Comparison of ENCODE assay signal across 20 cellular contexts in genomic region chr6:88422831-88423230, GRCh38.
A peak's percentile ranks its signal among the peaks of the same experiment; 100 is the strongest.
DNase-seq lines count a peak whose midpoint lies in the region; ATAC-seq and TF ChIP-seq lines count a peak whose summit lies in the region.
"Had no signal": no experiment of that assay in that cellular context is flagged by ENCODE, and none has a peak within 500 bp of the region (broad histone marks: within the 10 kb centered on the region; RNA-seq: fewer than 3 reads in every experiment).

No MANE protein-coding gene starts in this region.

- H3K4me1 Mint-ChIP-seq in WTC11 = no peaks in the 10 kb centered on the region
- H3K4me1 Mint-ChIP-seq: activated naive CD4-positive, alpha-beta T cell treated with anti-CD3 and anti-CD28 coated beads, Interleukin-2, amount 10 ng/mL, durations not matched to agents 7 days and 5 days; CD4-positive, alpha-beta memory T cell; neural crest cell had no signal

- H3K27ac ChIP-seq in iPS DF 6.9 (ENCODE audit: low read length) = no peak overlapping the region
- H3K27ac ChIP-seq: colonic mucosa had no signal

- H3K36me3 ChIP-seq in MG63 (no peaks in the 10 kb centered on the region), iPS DF 6.9 (ENCODE audit: control insufficient read depth, insufficient read depth, low read length) (no peaks in the 10 kb centered on the region)
- H3K36me3 ChIP-seq: colonic mucosa had no signal

- H3K4me1 ChIP-seq in iPS DF 6.9 (ENCODE audit: control insufficient read depth, insufficient read depth, low read length) = no peaks in the 10 kb centered on the region
- H3K4me1 ChIP-seq: colonic mucosa had no signal

- no peaks in the 10 kb centered on the region for H3K9me3 ChIP-seq in MG63
- H3K9me3 ChIP-seq in iPS DF 6.9 (ENCODE audit: control insufficient read depth, insufficient read depth, low read length) = no peaks in the 10 kb centered on the region
- H3K9me3 ChIP-seq: colonic mucosa had no signal

- no CpG with 5 or more reads among the region's 8 CpGs for WGBS in iPS DF 6.9 (ENCODE audit: insufficient coverage, insufficient read length)

- no peaks in the 10 kb centered on the region for H3K27me3 Mint-ChIP-seq in WTC11 (ENCODE audit: low read depth)
- H3K27me3 Mint-ChIP-seq: activated naive CD4-positive, alpha-beta T cell treated with anti-CD3 and anti-CD28 coated beads, Interleukin-2, amount 10 ng/mL, durations not matched to agents 7 days and 5 days had no signal

- H3K4me3 ChIP-seq in MG63 (no peak overlapping the region), iPS DF 6.9 (ENCODE audit: low read length) (no peak overlapping the region)
- H3K4me3 ChIP-seq: colonic mucosa had no signal

- no peak overlapping the region for H3K4me3 Mint-ChIP-seq in WTC11
- H3K4me3 Mint-ChIP-seq: activated naive CD4-positive, alpha-beta T cell treated with anti-CD3 and anti-CD28 coated beads, Interleukin-2, amount 10 ng/mL, durations not matched to agents 7 days and 5 days; CD4-positive, alpha-beta memory T cell; neural crest cell; stimulated activated naive CD8-positive, alpha-beta T cell treated with anti-CD3 and anti-CD28 coated beads, Interleukin-15, Interleukin-2, amounts not matched to agents 100 ng/mL and 50 ng/mL, for 24 hours had no signal

- 0 out of 2 replicates have a peak, but pooled peaks cover 6% of the 10 kb centered on the region for H3K9me3 Mint-ChIP-seq in WTC11
- H3K9me3 Mint-ChIP-seq: activated naive CD4-positive, alpha-beta T cell treated with anti-CD3 and anti-CD28 coated beads, Interleukin-2, amount 10 ng/mL, durations not matched to agents 7 days and 5 days; neural crest cell; stimulated activated naive CD8-positive, alpha-beta T cell treated with anti-CD3 and anti-CD28 coated beads, Interleukin-15, Interleukin-2, amounts not matched to agents 100 ng/mL and 50 ng/mL, for 24 hours had no signal

- H3K36me3 Mint-ChIP-seq in WTC11 = no peaks in the 10 kb centered on the region
- H3K36me3 Mint-ChIP-seq: activated naive CD4-positive, alpha-beta T cell treated with anti-CD3 and anti-CD28 coated beads, Interleukin-2, amount 10 ng/mL, durations not matched to agents 7 days and 5 days; CD4-positive, alpha-beta memory T cell had no signal

- POLR2A ChIA-PET in WTC11 (lab: Charles Lee) = interaction anchor here (0.7 kb wide), 1 partner anchor 176 kb away, joined by 6 read pairs; no protein-coding TSS in a partner anchor

- no peak for TF ChIP-seq CTCF in WTC11 (IDR thresholded peaks at IDR 0.05)

- no peak overlapping the region for H3K27ac Mint-ChIP-seq in WTC11
- H3K27ac Mint-ChIP-seq: activated naive CD4-positive, alpha-beta T cell treated with anti-CD3 and anti-CD28 coated beads, Interleukin-2, amount 10 ng/mL, durations not matched to agents 7 days and 5 days; CD4-positive, alpha-beta memory T cell; stimulated activated naive CD8-positive, alpha-beta T cell treated with anti-CD3 and anti-CD28 coated beads, Interleukin-15, Interleukin-2, amounts not matched to agents 100 ng/mL and 50 ng/mL, for 24 hours had no signal

- CTCF ChIA-PET in WTC11 (lab: Charles Lee) = interaction anchor here (0.6 kb wide), 1 partner anchor 290 kb away, joined by 3 read pairs; no protein-coding TSS in a partner anchor

- peak; percentile 6 for DNase-seq in DMS 273 (lab: John Stamatoyannopoulos, UW; ENCODE audit: unreplicated experiment)
- DNase-seq in DMS 273 treated with DMSO at 0.1 percent for 48 hours (lab: John Stamatoyannopoulos, UW) = no peak
- peak; percentile 3 for DNase-seq in MG63
- peak; percentile 27 for DNase-seq in WTC11 (ENCODE audit: low spot score)
- peak; percentile 7 for DNase-seq in iPS DF 6.9 (ENCODE audit: low read depth, low spot score)
- DNase-seq in GM19238 (ENCODE audit: insufficient read length, low spot score) = no peak
- DNase-seq: 8988T; activated CD4-positive, alpha-beta T cell treated with anti-CD3 and anti-CD28 coated beads for 4 hours; activated CD8-positive, alpha-beta memory T cell treated with anti-CD3 and anti-CD28 coated beads, Interleukin-2, amount 50 U/mL, for 48 hours; activated naive CD4-positive, alpha-beta T cell treated with anti-CD3 and anti-CD28 coated beads, Interleukin-2, amount 10 ng/mL, durations not matched to agents 7 days and 5 days; CD4-positive, alpha-beta memory T cell; colonic mucosa; islet precursor cell; NCI-H2029 treated with DMSO at 0.1 percent for 48 hours; NCI-H526; SHP77 had no signal

- ATAC-seq in WTC11 = peak; percentile 67
- ATAC-seq in HG03460 (IDR thresholded peaks at IDR 0.05; ENCODE audit: unreplicated experiment) = no peak
- no peak for ATAC-seq in GM19035 (IDR thresholded peaks at IDR 0.05; ENCODE audit: unreplicated experiment)

- H3K27me3 ChIP-seq in MG63 = no peaks in the 10 kb centered on the region
- no peaks in the 10 kb centered on the region for H3K27me3 ChIP-seq in iPS DF 6.9 (ENCODE audit: control insufficient read depth, insufficient read depth, low read length)
- H3K27me3 ChIP-seq: colonic mucosa had no signal

TF ChIP-seq in WTC11, 78 proteins besides CTCF, POLR2A, EP300 and RAD21:
- TF ChIP-seq NR1H2 (CRISPR knock-in tag; IDR thresholded peaks at IDR 0.05) (no peak), MYBL2 (CRISPR knock-in tag; IDR thresholded peaks at IDR 0.05) (no peak), SP1 (CRISPR knock-in tag; conservative IDR thresholded peaks at IDR 0.05) (no peak), ZNF121 (CRISPR knock-in tag; IDR thresholded peaks at IDR 0.05) (0 out of 2 replicates have a peak, but pooled peaks have one; percentile 15), JUN (CRISPR knock-in tag; IDR thresholded peaks at IDR 0.05) (no peak)

Comparison
In these comparisons a context has a peak if more than half of its experiments do, and no peak if none do; other contexts are left out.
1. DNase-seq: peak in DMS 273 (single experiment), MG63 (single experiment), WTC11 (single experiment) and iPS DF 6.9 (single experiment); none in DMS 273 treated with DMSO at 0.1 percent for 48 hours (single experiment) and GM19238 (single experiment).